8 cellular contexts compared by ENCODE assay signal in genomic region chr16:73058616-73059409, GRCh38. TPM values are rescaled to one million over a fixed set of nuclear protein-coding genes. Genes with fewer than 3 reads are reported as not detected.
DNase-seq lines count a peak whose midpoint lies in the region; ATAC-seq and TF ChIP-seq lines count a peak whose summit lies in the region.

No MANE protein-coding gene starts in this region.

- H3K4me3 ChIP-seq in BLaER1 (peak overlapping the region; percentile 81), NT2/D1 (ENCODE audit: insufficient read length, low read depth) (peak overlapping the region; percentile 31), lower leg skin (ENCODE audit: low read depth, poor library complexity, severe bottlenecking) (peak overlapping the region; percentile 73), testis (peak overlapping the region; percentile 76 to 80)

- H3K36me3 ChIP-seq in BLaER1 (no peaks in the 10 kb centered on the region), NT2/D1 (ENCODE audit: insufficient read depth, insufficient read length, low read length) (no peaks in the 10 kb centered on the region), testis (ENCODE audit: low read depth, missing control alignments) (no peaks in the 10 kb centered on the region)

- H3K9ac ChIP-seq in BLaER1 (0 out of 2 replicates have a peak overlapping the region, but pooled peaks have one; percentile 58), NT2/D1 (ENCODE audit: insufficient read length, low read depth) (peak overlapping the region; percentile 29)

- TF ChIP-seq POLR2A in lower leg skin (IDR thresholded peaks at IDR 0.05): no peak
- TF ChIP-seq POLR2A in testis (IDR thresholded peaks at IDR 0.05): no peak

- intact Hi-C loops in lower leg skin (cut with DNase I; ENCODE audit: low total_unique reads) (no loop called here), testis (cut with DNase I; ENCODE audit: low total_unique reads) (loop anchor here (5.0 kb wide), 1 partner anchor 122 kb away; no protein-coding TSS in a partner anchor)

- TF ChIP-seq CTCF in lower leg skin (IDR thresholded peaks at IDR 0.05): no peak
- TF ChIP-seq CTCF in testis (IDR thresholded peaks at IDR 0.05): no peak

- H3K4me1 ChIP-seq in BLaER1 (peaks cover 11% of the 10 kb centered on the region), NT2/D1 (ENCODE audit: insufficient read depth, insufficient read length) (peaks cover 7% of the 10 kb centered on the region), testis (peaks cover 12% of the 10 kb centered on the region)

- H3K4me2 ChIP-seq in BLaER1: peak overlapping the region; percentile 91

- no peak overlapping the region for H3K27ac ChIP-seq in BLaER1
- H3K27ac ChIP-seq in testis: peak overlapping the region; percentile 83 to 94

- ATAC-seq in GM18867 (IDR thresholded peaks at IDR 0.05; ENCODE audit: unreplicated experiment) (peak; percentile 31), HG03135 (IDR thresholded peaks at IDR 0.05; ENCODE audit: unreplicated experiment) (peak; percentile 25)

- WGBS in lower leg skin, 2 donors: 1% methylated on average over 56 to 66 of the region's 72 CpGs
- 1% methylated on average over 47 to 57 of the region's 72 CpGs for WGBS in testis, 2 donors

- no peaks in the 10 kb centered on the region for H3K9me3 ChIP-seq in BLaER1
- H3K9me3 ChIP-seq in NT2/D1 (ENCODE audit: insufficient read depth, low read length): no peaks in the 10 kb centered on the region
- no peaks in the 10 kb centered on the region for H3K9me3 ChIP-seq in testis

- H4K20me1 ChIP-seq in BLaER1: peaks cover 82% of the 10 kb centered on the region

- DNase-seq in NT2/D1 (ENCODE audit: low read depth, low spot score): no peak
- DNase-seq in cerebellar cortex (ENCODE audit: low spot score): peak; percentile 55
- DNase-seq in lower leg skin (ENCODE audit: low spot score in 2 of 2): no peak
- peak; percentile 68 for DNase-seq in testis
- DNase-seq in OCI-M2 (lab: John Stamatoyannopoulos, UW; ENCODE audit: unreplicated experiment): no peak

- H3K27me3 ChIP-seq in BLaER1: peaks cover 100% of the 10 kb centered on the region
- peaks cover 87% of the 10 kb centered on the region for H3K27me3 ChIP-seq in NT2/D1 (ENCODE audit: insufficient read depth, insufficient read length)
- no peaks in the 10 kb centered on the region for H3K27me3 ChIP-seq in testis

RNA-seq across cellular contexts. Expression of gene ZFHX3, which starts 10.9 kb away (rescaled TPM):
- 10 to 100 TPM in 2 of 4 donors, 1 to 10 TPM in 2; 3.4 to 14.9 (median 10.0) TPM for total RNA-seq in lower leg skin
- 10 to 100 TPM; 15.7 to 19.9 TPM for total RNA-seq in testis
- polyA plus RNA-seq in testis (ENCODE audit: insufficient read depth, low read depth, low replicate concordance): 3.3 TPM

Comparison
In these comparisons a context has a peak if more than half of its experiments do, and no peak if none do; other contexts are left out.
1. H3K4me3 ChIP-seq: peak in every context shown above with its lines; median percentile 81 in BLaER1; 78 in testis; 73 in lower leg skin; 31 in NT2/D1.
2. DNase-seq: peak in cerebellar cortex (single experiment) and testis (single experiment); none in NT2/D1 (single experiment), lower leg skin (0 of 2) and OCI-M2 (single experiment).